1 cellular context compared by ENCODE assay signal in the genomic region with DNA sequence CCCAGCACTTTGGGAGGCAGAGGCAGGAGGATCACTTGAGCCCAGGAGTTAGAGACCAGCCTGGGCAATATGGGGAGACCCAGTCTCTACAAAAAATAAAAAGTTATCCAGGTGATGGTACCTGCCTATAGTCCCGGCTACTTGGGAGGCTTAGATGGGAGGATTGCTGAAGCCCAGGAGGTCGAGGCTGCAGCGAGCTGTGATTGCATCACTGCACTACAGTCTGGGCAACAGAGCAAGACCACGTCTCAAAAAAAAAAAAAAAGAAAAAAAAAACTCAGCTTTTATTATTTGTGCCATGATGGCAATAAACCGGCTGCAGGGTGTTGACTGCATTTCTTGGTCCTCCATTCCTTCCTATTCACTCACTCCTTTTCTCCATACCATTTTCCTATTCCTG.
TF ChIP-seq lines count a peak whose summit lies in the region.

No MANE protein-coding gene starts in this region.

TF ChIP-seq in HepG2, 621 proteins besides CTCF, POLR2A, EP300 and RAD21:
- TF ChIP-seq HOXA7 (CRISPR knock-in tag; IDR thresholded peaks at IDR 0.05), result no peak
- TF ChIP-seq CEBPB (IDR thresholded peaks at IDR 0.05; ENCODE audit: borderline replicate concordance, low read depth, low read length), result peak; percentile 31; the same call in 1 of the 2 replicates
